In the genomic region with DNA sequence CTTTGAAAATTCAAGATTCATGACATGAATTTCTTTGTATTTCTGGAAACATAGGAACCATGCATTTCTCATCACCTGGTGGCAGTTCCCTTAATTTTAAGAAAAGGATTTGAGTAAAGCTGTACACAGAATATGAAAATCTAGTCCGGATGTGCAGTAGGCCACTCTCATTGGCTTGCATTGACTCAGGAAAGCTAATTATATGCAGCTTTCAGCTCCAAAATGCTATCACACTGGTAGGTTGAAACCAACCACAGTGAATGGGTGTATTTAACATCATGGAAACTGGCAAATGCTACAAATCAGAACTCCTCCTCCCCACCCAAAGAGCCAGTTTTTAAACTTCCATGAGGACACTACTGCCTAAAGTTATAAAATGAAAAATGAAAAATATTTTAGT, we compare ENCODE assay signal across 23 cellular contexts.
DNase-seq lines count a peak whose midpoint lies in the region; ATAC-seq and TF ChIP-seq lines count a peak whose summit lies in the region.
"Had no signal": no experiment of that assay in that cellular context is flagged by ENCODE, and none has a peak within 500 bp of the region (broad histone marks: within the 10 kb centered on the region; RNA-seq: fewer than 3 reads in every experiment).

No MANE protein-coding gene starts in this region.

- no peak for TF ChIP-seq CTCF in WTC11 (IDR thresholded peaks at IDR 0.05)

- DNase-seq in WTC11 (ENCODE audit: low spot score) (no peak), SW 1271 (lab: John Stamatoyannopoulos, UW) (no peak), SHP77 treated with DMSO at 0.1 percent for 48 hours (lab: John Stamatoyannopoulos, UW) (no peak), SIG-M5 treated with dmso at 0.1 percent for 504 hours (lab: John Stamatoyannopoulos, UW; ENCODE audit: unreplicated experiment) (no peak)
- no peak for DNase-seq in naive thymus-derived CD8-positive, alpha-beta T cell
- DNase-seq: activated CD4-positive, alpha-beta T cell treated with anti-CD3 and anti-CD28 coated beads for 36 hours; activated CD8-positive, alpha-beta memory T cell treated with anti-CD3 and anti-CD28 coated beads, Interleukin-2, amount 10 ng/mL, durations not matched to agents 7 days and 5 days; CD4-positive, alpha-beta memory T cell; DND-41; foreskin fibroblast; HCEC 1CT; hypothalamus; natural killer cell; NCI-H1417; NCI-H748 treated with DMSO at 0.1 percent for 48 hours; small intestine; stimulated activated CD4-positive, alpha-beta T cell treated with anti-CD3 and anti-CD28 coated beads, Interleukin-4, amount 100 ng/mL, for 4 hours; T1000 had no signal

- H3K4me3 Mint-ChIP-seq in WTC11, result no peak overlapping the region
- no peak overlapping the region for H3K4me3 Mint-ChIP-seq in naive thymus-derived CD8-positive, alpha-beta T cell
- H3K4me3 Mint-ChIP-seq: activated CD4-positive, alpha-beta T cell treated with anti-CD3 and anti-CD28 coated beads for 36 hours; activated CD8-positive, alpha-beta memory T cell treated with anti-CD3 and anti-CD28 coated beads, Interleukin-2, amount 10 ng/mL, durations not matched to agents 7 days and 5 days; activated T-helper 17 cell treated with anti-CD3 and anti-CD28 coated beads, Interleukin-2, amount 50 U/mL, for 72 hours; CD4-positive, alpha-beta memory T cell; memory B cell; natural killer cell had no signal

- peaks cover 31% of the 10 kb centered on the region for H3K9me3 Mint-ChIP-seq in WTC11
- peaks cover 0 to 3% (median 0%) of the 10 kb centered on the region in 9 donors for H3K9me3 Mint-ChIP-seq in naive thymus-derived CD8-positive, alpha-beta T cell
- H3K9me3 Mint-ChIP-seq: activated T-helper 17 cell treated with anti-CD3 and anti-CD28 coated beads, Interleukin-2, amount 50 U/mL, for 72 hours; memory B cell; natural killer cell had no signal

- POLR2A ChIA-PET in WTC11 (lab: Charles Lee), result no interaction called here
- POLR2A ChIA-PET in naive thymus-derived CD8-positive, alpha-beta T cell (lab: Charles Lee), result no interaction called here

- no peaks in the 10 kb centered on the region for H3K27me3 Mint-ChIP-seq in WTC11 (ENCODE audit: low read depth)
- H3K27me3 Mint-ChIP-seq in naive thymus-derived CD8-positive, alpha-beta T cell, result peaks cover 0 to 14% (median 2%) of the 10 kb centered on the region in 5 donors

- CTCF ChIA-PET in WTC11 (lab: Charles Lee), result no interaction called here

- H3K27ac Mint-ChIP-seq in WTC11, result 0 out of 2 replicates have a peak overlapping the region, but pooled peaks have one; percentile 9
- no peak overlapping the region for H3K27ac Mint-ChIP-seq in naive thymus-derived CD8-positive, alpha-beta T cell
- H3K27ac Mint-ChIP-seq: activated CD4-positive, alpha-beta T cell treated with anti-CD3 and anti-CD28 coated beads for 36 hours; activated CD8-positive, alpha-beta memory T cell treated with anti-CD3 and anti-CD28 coated beads, Interleukin-2, amount 10 ng/mL, durations not matched to agents 7 days and 5 days; activated T-helper 17 cell treated with anti-CD3 and anti-CD28 coated beads, Interleukin-2, amount 50 U/mL, for 72 hours; CD4-positive, alpha-beta memory T cell; memory B cell; natural killer cell had no signal

- H3K4me1 Mint-ChIP-seq in WTC11, result peaks cover 57% of the 10 kb centered on the region
- H3K4me1 Mint-ChIP-seq in naive thymus-derived CD8-positive, alpha-beta T cell, result no peaks in the 10 kb centered on the region
- H3K4me1 Mint-ChIP-seq: activated CD4-positive, alpha-beta T cell treated with anti-CD3 and anti-CD28 coated beads for 36 hours; activated CD8-positive, alpha-beta memory T cell treated with anti-CD3 and anti-CD28 coated beads, Interleukin-2, amount 10 ng/mL, durations not matched to agents 7 days and 5 days; activated T-helper 17 cell treated with anti-CD3 and anti-CD28 coated beads, Interleukin-2, amount 50 U/mL, for 72 hours; CD4-positive, alpha-beta memory T cell; memory B cell; natural killer cell had no signal

- peak; percentile 63 for ATAC-seq in GM18858 (IDR thresholded peaks at IDR 0.05; ENCODE audit: unreplicated experiment)
- ATAC-seq in GM21576 (IDR thresholded peaks at IDR 0.05; ENCODE audit: unreplicated experiment), result peak; percentile 73
- peak; percentile 62 for ATAC-seq in HG02973 (IDR thresholded peaks at IDR 0.05; ENCODE audit: unreplicated experiment)
- no peak for ATAC-seq in WTC11
- ATAC-seq in naive thymus-derived CD8-positive, alpha-beta T cell, result no peak
- ATAC-seq: activated CD4-positive, alpha-beta T cell treated with anti-CD3 and anti-CD28 coated beads for 36 hours; activated CD8-positive, alpha-beta memory T cell treated with anti-CD3 and anti-CD28 coated beads, Interleukin-2, amount 10 ng/mL, durations not matched to agents 7 days and 5 days; activated T-helper 17 cell treated with anti-CD3 and anti-CD28 coated beads, Interleukin-2, amount 50 U/mL, for 72 hours; natural killer cell had no signal

- H3K36me3 Mint-ChIP-seq in WTC11, result peaks cover 3% of the 10 kb centered on the region; the same call in 1 of the 2 replicates
- no peaks in the 10 kb centered on the region for H3K36me3 Mint-ChIP-seq in naive thymus-derived CD8-positive, alpha-beta T cell
- H3K36me3 Mint-ChIP-seq: activated CD8-positive, alpha-beta memory T cell treated with anti-CD3 and anti-CD28 coated beads, Interleukin-2, amount 10 ng/mL, durations not matched to agents 7 days and 5 days; CD4-positive, alpha-beta memory T cell; memory B cell; natural killer cell had no signal

TF ChIP-seq in WTC11, 78 proteins besides CTCF, POLR2A, EP300 and RAD21:
- TF ChIP-seq CREM (CRISPR knock-in tag; IDR thresholded peaks at IDR 0.05), result no peak
- TF ChIP-seq, protein P1, sequence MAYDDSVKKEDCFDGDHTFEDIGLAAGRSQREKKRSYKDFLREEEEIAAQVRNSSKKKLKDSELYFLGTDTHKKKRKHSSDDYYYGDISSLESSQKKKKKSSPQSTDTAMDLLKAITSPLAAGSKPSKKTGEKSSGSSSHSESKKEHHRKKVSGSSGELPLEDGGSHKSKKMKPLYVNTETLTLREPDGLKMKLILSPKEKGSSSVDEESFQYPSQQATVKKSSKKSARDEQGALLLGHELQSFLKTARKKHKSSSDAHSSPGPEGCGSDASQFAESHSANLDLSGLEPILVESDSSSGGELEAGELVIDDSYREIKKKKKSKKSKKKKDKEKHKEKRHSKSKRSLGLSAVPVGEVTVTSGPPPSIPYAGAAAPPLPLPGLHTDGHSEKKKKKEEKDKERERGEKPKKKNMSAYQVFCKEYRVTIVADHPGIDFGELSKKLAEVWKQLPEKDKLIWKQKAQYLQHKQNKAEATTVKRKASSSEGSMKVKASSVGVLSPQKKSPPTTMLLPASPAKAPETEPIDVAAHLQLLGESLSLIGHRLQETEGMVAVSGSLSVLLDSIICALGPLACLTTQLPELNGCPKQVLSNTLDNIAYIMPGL (CRISPR knock-in tag; IDR thresholded peaks at IDR 0.05), result no peak
TF ChIP-seq in WTC11: peak in this region for 0.

Comparison
In these comparisons a context has a peak if more than half of its experiments do, and no peak if none do; other contexts are left out.
1. ATAC-seq: peak in GM18858 (single experiment), GM21576 (single experiment) and HG02973 (single experiment); none in WTC11 (single experiment) and naive thymus-derived CD8-positive, alpha-beta T cell (0 of 2).